In genomic region chr16:63530208-63530607, GRCh38 we compare ENCODE assay signal across 1 cellular context.
TF ChIP-seq lines count a peak whose summit lies in the region.

No MANE protein-coding gene starts in this region.

TF ChIP-seq in SK-N-SH treated with all-trans-retinoic acid at 6 μM for 48 hours, 23 proteins besides CTCF, POLR2A, EP300 and RAD21 (continued from another document):
- TF ChIP-seq TSHZ2 (CRISPR knock-in tag; IDR thresholded peaks at IDR 0.05), result no peak
- TF ChIP-seq SNAI2 (CRISPR knock-in tag; IDR thresholded peaks at IDR 0.05), result no peak
- no peak for TF ChIP-seq TCF4 (CRISPR knock-in tag; IDR thresholded peaks at IDR 0.05; ENCODE audit: borderline replicate concordance)
- TF ChIP-seq BACH2 (CRISPR knock-in tag; IDR thresholded peaks at IDR 0.05; ENCODE audit: borderline replicate concordance), result no peak
- TF ChIP-seq TOX (CRISPR knock-in tag; IDR thresholded peaks at IDR 0.05; ENCODE audit: borderline replicate concordance), result no peak
- no peak for TF ChIP-seq ESRRG (CRISPR knock-in tag; IDR thresholded peaks at IDR 0.05)
- TF ChIP-seq POU6F1 (CRISPR knock-in tag; IDR thresholded peaks at IDR 0.05; ENCODE audit: borderline replicate concordance, low read depth), result no peak
- no peak for TF ChIP-seq PPARA (CRISPR knock-in tag; IDR thresholded peaks at IDR 0.05; ENCODE audit: borderline replicate concordance)
- TF ChIP-seq ZNF70 (CRISPR knock-in tag; IDR thresholded peaks at IDR 0.05), result no peak
